In genomic region chr17:4703330-4703691, GRCh38 we compare ENCODE assay signal across 10 cellular contexts. TPM values are rescaled to one million over a fixed set of nuclear protein-coding genes. Genes with fewer than 3 reads are reported as not detected.
A peak's percentile ranks its signal among the peaks of the same experiment; 100 is the strongest.
DNase-seq lines count a peak whose midpoint lies in the region; ATAC-seq and TF ChIP-seq lines count a peak whose summit lies in the region.
"Had no signal": no experiment of that assay in that cellular context is flagged by ENCODE, and none has a peak within 500 bp of the region (broad histone marks: within the 10 kb centered on the region; RNA-seq: fewer than 3 reads in every experiment).

No MANE protein-coding gene starts in this region.

- H3K9me3 ChIP-seq in colonic mucosa: no peaks in the 10 kb centered on the region

- H3K27me3 ChIP-seq in KMS-11 (ENCODE audit: insufficient read depth, low read depth) (no peaks in the 10 kb centered on the region), colonic mucosa (no peaks in the 10 kb centered on the region)

- no peaks in the 10 kb centered on the region for H3K36me3 ChIP-seq in KMS-11 (ENCODE audit: insufficient read depth)
- H3K36me3 ChIP-seq in colonic mucosa: no peaks in the 10 kb centered on the region

- H3K4me1 ChIP-seq in KMS-11 (ENCODE audit: low read depth, poor library complexity, severe bottlenecking): no peaks in the 10 kb centered on the region
- peaks cover 5% of the 10 kb centered on the region for H3K4me1 ChIP-seq in colonic mucosa

- peaks cover 25 to 42% (median 28%) of the 10 kb centered on the region in 3 donors for H3K4me1 Mint-ChIP-seq in naive B cell

- H3K36me3 Mint-ChIP-seq in naive B cell: no peaks in the 10 kb centered on the region

- H3K9ac ChIP-seq in KMS-11 (peak overlapping the region; percentile 72; the same call in 1 of the 2 replicates), colonic mucosa (ENCODE audit: low read depth in 2 of 2, low read length in 2 of 2) (peak overlapping the region; percentile 76 to 89)

- peak overlapping the region; percentile 45 for H3K4me2 ChIP-seq in KMS-11

- H3K79me2 ChIP-seq in KMS-11 (ENCODE audit: insufficient read depth, low read depth): 0 out of 2 replicates have a peak, but pooled peaks cover 5% of the 10 kb centered on the region

- no peaks in the 10 kb centered on the region for H3K27me3 Mint-ChIP-seq in naive B cell

- intact Hi-C loops in colonic mucosa (cut with DNase I): loop anchor here (10.0 kb wide), 1 partner anchor 181 kb away; no protein-coding TSS in a partner anchor

- no peaks in the 10 kb centered on the region for H4K20me1 ChIP-seq in KMS-11 (ENCODE audit: insufficient read depth)

- no peak for TF ChIP-seq CTCF in AG09309 (IDR thresholded peaks at IDR 0.05; ENCODE audit: control insufficient read depth, insufficient read depth, low read depth, low read length, missing control alignments)
- no peak for TF ChIP-seq CTCF in KMS-11 (conservative IDR thresholded peaks at IDR 0.05; ENCODE audit: low read depth, low read length)
- TF ChIP-seq CTCF in colonic mucosa (IDR thresholded peaks at IDR 0.05): no peak

- H2AFZ ChIP-seq in KMS-11 (ENCODE audit: low read depth): 0 out of 2 replicates have a peak overlapping the region, but pooled peaks have one; percentile 26

- H3K27ac ChIP-seq in KMS-11 (no peak overlapping the region; the same call in 1 of the 2 replicates), colonic mucosa (no peak overlapping the region)

- ATAC-seq in naive B cell (ENCODE audit: low read depth in 2 of 2) (no peak), GM21515 (IDR thresholded peaks at IDR 0.05; ENCODE audit: unreplicated experiment) (no peak)

- peak overlapping the region; percentile 85 to 95 (median 91) for H3K4me3 Mint-ChIP-seq in naive B cell

- H3K9me3 Mint-ChIP-seq in naive B cell: no peaks in the 10 kb centered on the region

- H3K27ac Mint-ChIP-seq in naive B cell: peak overlapping the region; percentile 64 to 94 (median 83)

- no peak for DNase-seq in AG09309 (ENCODE audit: low read depth)
- DNase-seq in colonic mucosa: no peak
- no peak for DNase-seq in naive B cell
- no peak for DNase-seq in HuH-7.5 (ENCODE audit: low spot score)
- no peak for DNase-seq in SKM-1 treated with dmso at 0.1 percent for 144 hours (lab: John Stamatoyannopoulos, UW; ENCODE audit: unreplicated experiment)
- DNase-seq in NCI-H2171 (lab: John Stamatoyannopoulos, UW): no peak

- H3K4me3 ChIP-seq in AG09309 (ENCODE audit: control insufficient read depth, low read depth, low read length) (peak overlapping the region; percentile 99), KMS-11 (IDR thresholded peaks at IDR 0.05; ENCODE audit: insufficient read depth, low read depth, low read length) (no peak overlapping the region), colonic mucosa (peak overlapping the region; percentile 90)

RNA-seq across cellular contexts. Expression of gene PELP1, which starts 0.6 kb away (rescaled TPM):
- 10 to 100 TPM; 24.8 to 66.4 TPM for total RNA-seq in colonic mucosa
- polyA plus RNA-seq in naive B cell (ENCODE audit: low read depth in 6 of 6): 10 to 100 TPM in 1 of 6 donors, 1 to 10 TPM in 5; 5.6 to 13.1 (median 9.1) TPM

RNA-seq across cellular contexts. Expression of gene ARRB2, which starts 7.1 kb away (rescaled TPM):
- total RNA-seq in colonic mucosa: 10 to 100 TPM; 41.0 to 42.8 TPM
- polyA plus RNA-seq in naive B cell (ENCODE audit: low read depth in 6 of 6): 10 to 100 TPM; 12.1 to 23.7 (median 14.9) TPM

RNA-seq across cellular contexts. Expression of gene MED11, which starts 27.9 kb away (rescaled TPM):
- 10 to 100 TPM; 21.3 to 28.0 TPM for total RNA-seq in colonic mucosa
- polyA plus RNA-seq in naive B cell (ENCODE audit: low read depth in 6 of 6): 10 to 100 TPM; 20.1 to 63.4 (median 48.3) TPM

RNA-seq across cellular contexts. Expression of gene ZMYND15, which starts 36.3 kb away (rescaled TPM):
- 1 to 10 TPM in 1 of 2 donors, under 1 TPM in 1; 0.89 to 1.2 TPM for total RNA-seq in colonic mucosa
- under 1 TPM in 1 of 6 donors, not detected in 5; 0.40 TPM for polyA plus RNA-seq in naive B cell (ENCODE audit: low read depth in 6 of 6)
- total RNA-seq: lung microvascular endothelial cell, SK-MEL-5 had no signal

RNA-seq across cellular contexts. Expression of gene CXCL16, which starts 36.4 kb away (rescaled TPM):
- total RNA-seq in colonic mucosa: 10 to 100 TPM; 41.8 to 44.1 TPM
- polyA plus RNA-seq in naive B cell (ENCODE audit: low read depth in 6 of 6): 10 to 100 TPM; 12.2 to 19.8 (median 18.4) TPM
